8 cellular contexts compared by ENCODE assay signal in genomic region chr21:45405271-45405818, GRCh38. TPM values are rescaled to one million over a fixed set of nuclear protein-coding genes. Genes with fewer than 3 reads are reported as not detected.
A peak's percentile ranks its signal among the peaks of the same experiment; 100 is the strongest.
DNase-seq lines count a peak whose midpoint lies in the region; ATAC-seq, FAIRE-seq and TF ChIP-seq lines count a peak whose summit lies in the region.

No MANE protein-coding gene starts in this region.

- H3K9ac ChIP-seq in HUES48 (ENCODE audit: low read depth, low read length), result peak overlapping the region; percentile 51; the same call in 1 of the 2 replicates

- peak overlapping the region; percentile 91 for H3K4me3 ChIP-seq in A549
- H3K4me3 ChIP-seq in HUES48 (ENCODE audit: low read depth, low read length), result peak overlapping the region; percentile 67; the same call in 1 of the 2 replicates
- peak overlapping the region in 58 of 59 donors; percentile 17 to 67 (median 47) for H3K4me3 ChIP-seq in dorsolateral prefrontal cortex
- H3K4me3 ChIP-seq in lung, result peak overlapping the region; percentile 61

- peaks cover 18% of the 10 kb centered on the region for H3K4me1 Mint-ChIP-seq in CD4-positive, alpha-beta T cell (ENCODE audit: low read depth)

- H3K27ac ChIP-seq in A549 (peak overlapping the region; percentile 80 to 100), HUES48 (ENCODE audit: low read depth, low read length) (peak overlapping the region; percentile 88), dorsolateral prefrontal cortex (peak overlapping the region in 24 of 59 donors; percentile 0 to 81 (median 60)), lung (ENCODE audit: low read depth in 1 of 2, low read length in 1 of 2) (peak overlapping the region; percentile 55 to 88)
- H3K27ac ChIP-seq in CD4-positive, alpha-beta T cell (ENCODE audit: low read depth, low read length), result no peak overlapping the region

- peak; percentile 63 to 67 for ATAC-seq in A549
- no peak for ATAC-seq in lung (ENCODE audit: insufficient read depth, low FRiP score)
- no peak for ATAC-seq in HG03045 (IDR thresholded peaks at IDR 0.05; ENCODE audit: unreplicated experiment)
- ATAC-seq in CD4-positive, alpha-beta T cell (ENCODE audit: poor library complexity), result no peak
- no peak for ATAC-seq in GM21723 (IDR thresholded peaks at IDR 0.05; ENCODE audit: unreplicated experiment)

- TF ChIP-seq POLR2A in A549 (IDR thresholded peaks at IDR 0.05; ENCODE audit: low read length), result no peak

- peak overlapping the region; percentile 91 for H3K4me2 ChIP-seq in A549

- H3K27ac Mint-ChIP-seq in CD4-positive, alpha-beta T cell, result no peak overlapping the region

- H3K36me3 ChIP-seq in HUES48 (ENCODE audit: control insufficient read depth, insufficient read depth, low read length) (peaks cover 3% of the 10 kb centered on the region; the same call in 1 of the 2 replicates), lung (ENCODE audit: control insufficient read depth in 2 of 2, insufficient read depth in 2 of 2, low read length in 2 of 2) (no peaks in the 10 kb centered on the region)

- H3K4me3 Mint-ChIP-seq in CD4-positive, alpha-beta T cell, result no peak overlapping the region

- TF ChIP-seq EP300 in A549 (IDR thresholded peaks at IDR 0.05), result no peak

- CTCF ChIA-PET in A549 (lab: Yijun Ruan, JAX), result no interaction called here
- CTCF ChIA-PET in CD4-positive, alpha-beta T cell (lab: Charles Lee), result no interaction called here

- H3K27me3 ChIP-seq in HUES48 (ENCODE audit: control insufficient read depth, insufficient read depth, low read length), result peaks cover 5% of the 10 kb centered on the region
- H3K27me3 ChIP-seq in dorsolateral prefrontal cortex, result peaks cover 0 to 45% (median 17%) of the 10 kb centered on the region in 45 donors
- no peaks in the 10 kb centered on the region for H3K27me3 ChIP-seq in lung (ENCODE audit: control insufficient read depth, insufficient read depth)
- H3K27me3 ChIP-seq in CD4-positive, alpha-beta T cell (ENCODE audit: control insufficient read depth, insufficient read depth, low read length), result peaks cover 57% of the 10 kb centered on the region

- no peaks in the 10 kb centered on the region for H3K36me3 Mint-ChIP-seq in CD4-positive, alpha-beta T cell (ENCODE audit: low read depth)

- peaks cover 67% of the 10 kb centered on the region for H3K27me3 Mint-ChIP-seq in CD4-positive, alpha-beta T cell

- FAIRE-seq in A549 (lab: Jason Lieb, UNC), result no peak

- DNase-seq in A549 (ENCODE audit: low read depth in 1 of 2, low spot score in 1 of 2) (peak in 1 of 2 experiments; percentile 43), dorsolateral prefrontal cortex (no peak), lung (ENCODE audit: low spot score) (no peak)
- DNase-seq in activated CD8-positive, alpha-beta memory T cell treated with anti-CD3 and anti-CD28 coated beads, Interleukin-2, amount 50 U/mL, for 48 hours, result no peak
- DNase-seq in CD4-positive, alpha-beta T cell, result no peak

- intact Hi-C loops in dorsolateral prefrontal cortex (cut with DNase I), result no loop called here
- intact Hi-C loops in CD4-positive, alpha-beta T cell (cut with DNase I, micrococcal nuclease), result no loop called here

- no peak for TF ChIP-seq RAD21 in A549 (conservative IDR thresholded peaks at IDR 0.05 in 1 of 2, IDR thresholded peaks at IDR 0.05 in 1 of 2)

- POLR2A ChIA-PET in A549 (lab: Yijun Ruan, JAX), result no interaction called here
- POLR2A ChIA-PET in CD4-positive, alpha-beta T cell (lab: Charles Lee), result no interaction called here

- H3K4me1 ChIP-seq in A549 (peaks cover 36% of the 10 kb centered on the region), HUES48 (ENCODE audit: control insufficient read depth, insufficient read depth, low read length) (peaks cover 40% of the 10 kb centered on the region), lung (ENCODE audit: control insufficient read depth in 2 of 2, insufficient read depth in 2 of 2, low read length in 2 of 2) (peaks cover 3 to 7% of the 10 kb centered on the region in 2 donors)

- no CpG with 5 or more reads among the region's 86 CpGs for WGBS in A549 (ENCODE audit: missing lambda C conversion rate)
- WGBS in lung, 2 donors, result 0 to 2% methylated on average over 39 to 86 of the region's 86 CpGs

- TF ChIP-seq CTCF in A549 (IDR thresholded peaks at IDR 0.05), result no peak
- TF ChIP-seq CTCF in dorsolateral prefrontal cortex (IDR thresholded peaks at IDR 0.05 in 54 of 56, conservative IDR thresholded peaks at IDR 0.05 in 2 of 56; ENCODE audit: low read depth in 1 of 56, partially characterized antibody in 56 of 56), result no peak
- TF ChIP-seq CTCF in lung (IDR thresholded peaks at IDR 0.05; ENCODE audit: control extremely low read depth, extremely low read depth), result no peak
- TF ChIP-seq CTCF in CD4-positive, alpha-beta T cell (IDR thresholded peaks at IDR 0.05), result no peak

- H3K9me3 Mint-ChIP-seq in CD4-positive, alpha-beta T cell, result peaks cover 5% of the 10 kb centered on the region

- peaks cover 12% of the 10 kb centered on the region; the same call in 2 of the 3 replicates for H3K9me3 ChIP-seq in A549
- H3K9me3 ChIP-seq in HUES48 (ENCODE audit: control insufficient read depth, insufficient read depth, low read length), result peaks cover 6% of the 10 kb centered on the region
- peaks cover 0 to 1% of the 10 kb centered on the region in 2 donors for H3K9me3 ChIP-seq in lung (ENCODE audit: control insufficient read depth in 2 of 2, insufficient read depth in 1 of 2, low read length in 1 of 2)
- no peaks in the 10 kb centered on the region for H3K9me3 ChIP-seq in CD4-positive, alpha-beta T cell (ENCODE audit: control insufficient read depth, low read length)

TF ChIP-seq in A549, 52 proteins besides CTCF, POLR2A, EP300 and RAD21:
- TF ChIP-seq, protein P1, sequence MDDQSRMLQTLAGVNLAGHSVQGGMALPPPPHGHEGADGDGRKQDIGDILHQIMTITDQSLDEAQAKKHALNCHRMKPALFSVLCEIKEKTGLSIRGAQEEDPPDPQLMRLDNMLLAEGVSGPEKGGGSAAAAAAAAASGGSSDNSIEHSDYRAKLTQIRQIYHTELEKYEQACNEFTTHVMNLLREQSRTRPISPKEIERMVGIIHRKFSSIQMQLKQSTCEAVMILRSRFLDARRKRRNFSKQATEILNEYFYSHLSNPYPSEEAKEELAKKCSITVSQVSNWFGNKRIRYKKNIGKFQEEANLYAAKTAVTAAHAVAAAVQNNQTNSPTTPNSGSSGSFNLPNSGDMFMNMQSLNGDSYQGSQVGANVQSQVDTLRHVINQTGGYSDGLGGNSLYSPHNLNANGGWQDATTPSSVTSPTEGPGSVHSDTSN (IDR thresholded peaks at IDR 0.05), result peak; percentile 57; the same call in 1 of the 2 replicates
- TF ChIP-seq NR3C1 (IDR thresholded peaks at IDR 0.05) (no peak), CHD4 (IDR thresholded peaks at IDR 0.05; ENCODE audit: borderline replicate concordance) (no peak), ZFP36 (IDR thresholded peaks at IDR 0.05; ENCODE audit: borderline replicate concordance, partially characterized antibody) (no peak), KDM5A (IDR thresholded peaks at IDR 0.05) (no peak), JUN (IDR thresholded peaks at IDR 0.05) (0 out of 5 replicates have a peak, but pooled peaks of 1 of the 2 experiments have one; percentile 6), TP53 (CRISPR knock-in tag; IDR thresholded peaks at IDR 0.05) (no peak), EHF (CRISPR knock-in tag; IDR thresholded peaks at IDR 0.05) (no peak)

RNA-seq across cellular contexts. Expression of gene COL18A1, which starts 0.4 kb away (rescaled TPM):
- 17.3 and 19.0 TPM in 2 replicates for polyA plus RNA-seq in A549 (2011; rRNA removed)
- polyA plus RNA-seq in A549 (2012; cell fraction: cytosol; rRNA removed), result 47.3 and 74.4 TPM in 2 replicates
- 362 and 470 TPM in 2 replicates for polyA plus RNA-seq in A549 (2012; cell fraction: nucleus; rRNA removed)
- polyA plus RNA-seq in A549 (2017; fragmentation: RNase III; extraction: RNeasy Plus Mini Kit Qiagen cat#74134 plus additional on column Dnase treatment), result 76.7 to 89.7 TPM (median 88.4 TPM) in 3 replicates
- 8.7 and 14.0 TPM in 2 replicates for polyA minus RNA-seq in A549 (2011; rRNA and poly(A)+ RNA removed)
- total RNA-seq in dorsolateral prefrontal cortex, result 10 to 100 TPM in 118 of 120 experiments, 1 to 10 TPM in 2; 9.3 to 67.9 (median 18.9) TPM
- total RNA-seq in lung, result 100 to 1,000 TPM in 1 of 2 donors, 10 to 100 TPM in 1; 45.3 to 102 TPM
- 10 to 100 TPM; 42.7 to 46.3 TPM for polyA plus RNA-seq in lung
- total RNA-seq in CD4-positive, alpha-beta T cell, result 10 to 100 TPM; 15.2 to 16.0 TPM

Comparison
In these comparisons a context has a peak if more than half of its experiments do, and no peak if none do; other contexts are left out.
1. ATAC-seq: peak in A549 (2 of 2); none in lung (single experiment), HG03045 (single experiment), CD4-positive, alpha-beta T cell (single experiment) and GM21723 (single experiment).
2. Peak in every context shown above with its lines, with median percentiles within 50 percentile points of each other: H3K4me3 ChIP-seq.